Comparison of ENCODE assay signal across 28 cellular contexts in genomic region chr19:36999313-36999712, GRCh38.
"Had no signal": no experiment of that assay in that cellular context is flagged by ENCODE, and none has a peak within 500 bp of the region (broad histone marks: within the 10 kb centered on the region; RNA-seq: fewer than 3 reads in every experiment).

No MANE protein-coding gene starts in this region.

- H3K79me2 ChIP-seq: parathyroid adenoma had no signal

- ATAC-seq: natural killer cell; psoas muscle; right cardiac atrium; sciatic nerve; stimulated activated memory B cell treated with anti-CD40 and anti-IgM and Interleukin-4, amounts not matched to agents 10 μg/mL and 1 μg/mL and 100 μg/mL, for 72 hours; stimulated activated naive CD8-positive, alpha-beta T cell treated with anti-CD3 and anti-CD28 coated beads, Interleukin-15, amount 100 ng/mL, for 72 hours; stimulated activated naive CD8-positive, alpha-beta T cell treated with anti-CD3 and anti-CD28 coated beads, Interleukin-15, Interleukin-2, amounts not matched to agents 100 U/mL and 50 U/mL, for 24 hours; upper lobe of right lung had no signal

- H3K4me1 ChIP-seq: neural progenitor cell, parathyroid adenoma, psoas muscle, spleen, suprapubic skin, testis, tibial artery, transverse colon, upper lobe of right lung, uterus had no signal

- DNase-seq: natural killer cell; occipital lobe; ovary; posterior cingulate gyrus; psoas muscle; right cardiac atrium; spleen; stimulated activated CD4-positive, alpha-beta T cell treated with anti-CD3 and anti-CD28 coated beads, Interleukin-12 subunit alpha, Interleukin-12 subunit beta, amount 100 ng/mL, for 4 hours; stimulated activated CD4-positive, alpha-beta T cell treated with anti-CD3 and anti-CD28 coated beads, Interleukin-1b, Interleukin-23, amount 100 ng/mL, for 48 hours; stimulated activated CD4-positive, alpha-beta T cell treated with anti-CD3 and anti-CD28 coated beads, Interleukin-4, amount 100 ng/mL, for 1 hour; stimulated activated CD4-positive, alpha-beta T cell treated with anti-CD3 and anti-CD28 coated beads, Interleukin-4, amount 100 ng/mL, for 4 hours; stimulated activated CD8-positive, alpha-beta memory T cell treated with anti-CD3 and anti-CD28 coated beads, Interleukin-4, amount 100 ng/mL, for 48 hours; stimulated activated naive CD4-positive, alpha-beta T cell; stimulated activated naive CD8-positive, alpha-beta T cell treated with anti-CD3 and anti-CD28 coated beads, Interleukin-15, amount 100 ng/mL, for 72 hours; stimulated activated naive CD8-positive, alpha-beta T cell treated with anti-CD3 and anti-CD28 coated beads, Interleukin-15, Interleukin-2, amounts not matched to agents 100 U/mL and 50 U/mL, for 24 hours; substantia nigra; testis; tibial artery; transverse colon; upper lobe of right lung; uterus had no signal

- H3K9ac ChIP-seq: neural progenitor cell, parathyroid adenoma had no signal

- H3K4me3 ChIP-seq: neural progenitor cell, ovary, psoas muscle, skin epidermis, smooth muscle cell, spleen, suprapubic skin, testis, tibial artery, transverse colon, upper lobe of right lung, uterus had no signal

- H3K27ac ChIP-seq: neural progenitor cell, ovary, parathyroid adenoma, psoas muscle, skin epidermis, spleen, suprapubic skin, testis, tibial artery, transverse colon, upper lobe of right lung, uterus had no signal

- H3K4me2 ChIP-seq: neural progenitor cell, smooth muscle cell had no signal

- H3K36me3 ChIP-seq: neural progenitor cell had no signal

- H3K9me3 ChIP-seq: testis had no signal

- H2AFZ ChIP-seq: neural progenitor cell, parathyroid adenoma had no signal

- H3K27me3 ChIP-seq: neural progenitor cell, ovary, spleen, suprapubic skin, testis, tibial artery, transverse colon, upper lobe of right lung, uterus had no signal
